9 cellular contexts compared by ENCODE assay signal in the genomic region with DNA sequence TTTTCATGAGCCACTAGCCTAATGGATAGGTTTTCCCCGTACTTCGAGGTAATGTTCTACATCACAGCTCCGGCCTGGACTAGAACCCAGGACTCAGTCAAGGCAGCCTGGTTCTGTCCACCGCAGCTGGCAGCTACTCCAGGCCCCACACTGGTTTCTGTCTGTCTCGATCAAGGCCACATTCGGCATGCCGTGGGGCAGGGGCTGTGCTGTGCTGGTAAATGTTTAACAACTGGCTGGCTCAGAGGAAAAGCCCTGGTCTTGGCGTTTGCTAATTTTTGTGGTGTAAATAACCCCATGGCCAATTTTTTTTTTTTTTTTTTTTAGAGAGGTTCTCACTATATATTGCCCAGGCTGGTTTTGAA. TPM values are rescaled to one million over a fixed set of nuclear protein-coding genes. Genes with fewer than 3 reads are reported as not detected.
DNase-seq lines count a peak whose midpoint lies in the region; ATAC-seq and TF ChIP-seq lines count a peak whose summit lies in the region.
"Had no signal": no experiment of that assay in that cellular context is flagged by ENCODE, and none has a peak within 500 bp of the region (broad histone marks: within the 10 kb centered on the region; RNA-seq: fewer than 3 reads in every experiment).

No MANE protein-coding gene starts in this region.

- H3K9me3 ChIP-seq in HEK293 (ENCODE audit: control insufficient read depth, insufficient read depth, low read depth, low read length) (no peaks in the 10 kb centered on the region), neural cell (ENCODE audit: low read length) (no peaks in the 10 kb centered on the region)
- no peaks in the 10 kb centered on the region for H3K9me3 ChIP-seq in CD8-positive, alpha-beta memory T cell (ENCODE audit: low read length)

- H3K27me3 Mint-ChIP-seq in CD8-positive, alpha-beta memory T cell, result peaks cover 2 to 10% of the 10 kb centered on the region in 2 donors

- no peak for TF ChIP-seq EP300 in neural cell (conservative IDR thresholded peaks at IDR 0.05; ENCODE audit: poor library complexity, severe bottlenecking)

- no peaks in the 10 kb centered on the region for H3K4me1 ChIP-seq in HEK293 (ENCODE audit: control insufficient read depth, insufficient read depth, low read length)
- H3K4me1 ChIP-seq in CD8-positive, alpha-beta memory T cell (ENCODE audit: insufficient read depth, low read length), result peaks cover 13% of the 10 kb centered on the region

- no peak overlapping the region for H3K27ac ChIP-seq in HEK293 (ENCODE audit: extremely low read depth, low read depth, low read length)
- no peak overlapping the region for H3K27ac ChIP-seq in coronary artery
- H3K27ac ChIP-seq in neural cell (ENCODE audit: low read length), result no peak overlapping the region
- no peak overlapping the region for H3K27ac ChIP-seq in CD8-positive, alpha-beta memory T cell (ENCODE audit: low read depth, low read length)

- H3K9ac ChIP-seq in neural cell (ENCODE audit: low read length), result no peak overlapping the region

- peaks cover 0 to 1% (median 0%) of the 10 kb centered on the region in 3 donors for H3K36me3 Mint-ChIP-seq in CD8-positive, alpha-beta memory T cell

- DNase-seq in coronary artery (ENCODE audit: low spot score), result peak; percentile 40
- DNase-seq in Kasumi-1 (lab: John Stamatoyannopoulos, UW), result no peak
- no peak for DNase-seq in CD8-positive, alpha-beta memory T cell
- no peak for DNase-seq in HEK293T (ENCODE audit: extremely low spot score)

- CTCF ChIA-PET in HEK293 (lab: Yijun Ruan, JAX), result no interaction called here
- CTCF ChIA-PET in CD8-positive, alpha-beta memory T cell (lab: Charles Lee), result no interaction called here
- CTCF ChIA-PET in HEK293T (lab: Yijun Ruan, JAX), result no interaction called here

- no peaks in the 10 kb centered on the region for H3F3A ChIP-seq in neural cell (ENCODE audit: insufficient read depth, low read length, poor library complexity, severe bottlenecking)

- no peaks in the 10 kb centered on the region for H3K27me3 ChIP-seq in neural cell (ENCODE audit: insufficient read depth, low read depth, low read length)
- H3K27me3 ChIP-seq in CD8-positive, alpha-beta memory T cell (ENCODE audit: insufficient read depth, low read length, poor library complexity, severe bottlenecking), result no peaks in the 10 kb centered on the region

- H3K9me3 Mint-ChIP-seq in CD8-positive, alpha-beta memory T cell, result no peaks in the 10 kb centered on the region

- H4K20me1 ChIP-seq in neural cell (ENCODE audit: insufficient read depth), result no peaks in the 10 kb centered on the region

- no peaks in the 10 kb centered on the region for H3K79me2 ChIP-seq in neural cell (replicated peaks; ENCODE audit: insufficient read depth, low read length)

- H3K4me3 Mint-ChIP-seq in CD8-positive, alpha-beta memory T cell, result no peak overlapping the region

- POLR2A ChIA-PET in HEK293 (lab: Yijun Ruan, JAX), result no interaction called here
- POLR2A ChIA-PET in CD8-positive, alpha-beta memory T cell (lab: Charles Lee), result no interaction called here
- POLR2A ChIA-PET in HEK293T (lab: Yijun Ruan, JAX), result no interaction called here

- H3K36me3 ChIP-seq in HEK293 (ENCODE audit: control insufficient read depth in 2 of 2, insufficient read depth in 1 of 2, low read length in 2 of 2) (no peaks in the 10 kb centered on the region), neural cell (ENCODE audit: insufficient read depth, low read length) (no peaks in the 10 kb centered on the region)
- H3K36me3 ChIP-seq in CD8-positive, alpha-beta memory T cell (ENCODE audit: insufficient read depth, low read length), result no peaks in the 10 kb centered on the region

- no peak overlapping the region for H3K27ac Mint-ChIP-seq in CD8-positive, alpha-beta memory T cell

- TF ChIP-seq RAD21 in neural cell (conservative IDR thresholded peaks at IDR 0.05), result no peak

- TF ChIP-seq CTCF in HEK293 (tag by site-specific recombination; IDR thresholded peaks at IDR 0.05) (no peak), coronary artery (IDR thresholded peaks at IDR 0.05) (no peak), neural cell (IDR thresholded peaks at IDR 0.05; ENCODE audit: poor library complexity, severe bottlenecking) (no peak)

- H3K4me1 Mint-ChIP-seq in CD8-positive, alpha-beta memory T cell, result peaks cover 14 to 16% (median 15%) of the 10 kb centered on the region in 3 donors

- ATAC-seq in HG02763 (IDR thresholded peaks at IDR 0.05; ENCODE audit: unreplicated experiment), result no peak

- H3K4me2 ChIP-seq in neural cell (ENCODE audit: low read length), result no peak overlapping the region

- H3K9me2 ChIP-seq in neural cell (ENCODE audit: insufficient read depth, low read length), result no peaks in the 10 kb centered on the region

- H3K4me3 ChIP-seq in HEK293 (ENCODE audit: low read depth, low read length) (no peak overlapping the region), coronary artery (no peak overlapping the region), neural cell (ENCODE audit: low read length) (peak overlapping the region; percentile 19)
- H3K4me3 ChIP-seq in CD8-positive, alpha-beta memory T cell (ENCODE audit: low read length), result no peak overlapping the region

- H2AFZ ChIP-seq in neural cell (ENCODE audit: low read depth, low read length), result no peak overlapping the region

TF ChIP-seq in HEK293, 187 proteins besides CTCF, POLR2A, EP300 and RAD21:
- TF ChIP-seq ZSCAN30 (tag by site-specific recombination; IDR thresholded peaks at IDR 0.05), result no peak
- TF ChIP-seq, protein P1, sequence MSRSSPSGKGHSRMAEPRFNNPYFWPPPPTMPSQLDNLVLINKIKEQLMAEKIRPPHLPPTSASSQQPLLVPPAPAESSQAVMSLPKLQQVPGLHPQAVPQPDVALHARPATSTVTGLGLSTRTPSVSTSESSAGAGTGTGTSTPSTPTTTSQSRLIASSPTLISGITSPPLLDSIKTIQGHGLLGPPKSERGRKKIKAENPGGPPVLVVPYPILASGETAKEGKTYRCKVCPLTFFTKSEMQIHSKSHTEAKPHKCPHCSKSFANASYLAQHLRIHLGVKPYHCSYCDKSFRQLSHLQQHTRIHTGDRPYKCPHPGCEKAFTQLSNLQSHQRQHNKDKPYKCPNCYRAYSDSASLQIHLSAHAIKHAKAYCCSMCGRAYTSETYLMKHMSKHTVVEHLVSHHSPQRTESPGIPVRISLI (tag by site-specific recombination; IDR thresholded peaks at IDR 0.05), result 0 out of 2 replicates have a peak, but pooled peaks have one; percentile 44

TF ChIP-seq in neural cell, 6 proteins besides CTCF, POLR2A, EP300 and RAD21:
- no peak for TF ChIP-seq POLR2AphosphoS5 (IDR thresholded peaks at IDR 0.05)
- TF ChIP-seq TAF1 (IDR thresholded peaks at IDR 0.05; ENCODE audit: low read depth), result no peak
- no peak for TF ChIP-seq MXI1 (conservative IDR thresholded peaks at IDR 0.05; ENCODE audit: poor library complexity, severe bottlenecking)
- no peak for TF ChIP-seq EZH2 (IDR thresholded peaks at IDR 0.05; ENCODE audit: borderline replicate concordance, insufficient read depth, low read length, poor library complexity, severe bottlenecking)

TF ChIP-seq in HEK293T, 16 proteins besides CTCF, POLR2A, EP300 and RAD21:
- TF ChIP-seq, protein P2, sequence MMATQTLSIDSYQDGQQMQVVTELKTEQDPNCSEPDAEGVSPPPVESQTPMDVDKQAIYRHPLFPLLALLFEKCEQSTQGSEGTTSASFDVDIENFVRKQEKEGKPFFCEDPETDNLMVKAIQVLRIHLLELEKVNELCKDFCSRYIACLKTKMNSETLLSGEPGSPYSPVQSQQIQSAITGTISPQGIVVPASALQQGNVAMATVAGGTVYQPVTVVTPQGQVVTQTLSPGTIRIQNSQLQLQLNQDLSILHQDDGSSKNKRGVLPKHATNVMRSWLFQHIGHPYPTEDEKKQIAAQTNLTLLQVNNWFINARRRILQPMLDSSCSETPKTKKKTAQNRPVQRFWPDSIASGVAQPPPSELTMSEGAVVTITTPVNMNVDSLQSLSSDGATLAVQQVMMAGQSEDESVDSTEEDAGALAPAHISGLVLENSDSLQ (IDR thresholded peaks at IDR 0.05), result no peak
- TF ChIP-seq CTBP1 (IDR thresholded peaks at IDR 0.05; ENCODE audit: borderline replicate concordance) (no peak), SUZ12 (IDR thresholded peaks at IDR 0.05) (no peak), BHLHE40 (IDR thresholded peaks at IDR 0.05; ENCODE audit: borderline replicate concordance) (no peak), ZNF384 (IDR thresholded peaks at IDR 0.05) (no peak), ELF4 (IDR thresholded peaks at IDR 0.05) (no peak), HDGF (IDR thresholded peaks at IDR 0.05; ENCODE audit: borderline replicate concordance) (no peak), LEF1 (IDR thresholded peaks at IDR 0.05; ENCODE audit: borderline replicate concordance) (no peak), NFRKB (IDR thresholded peaks at IDR 0.05) (no peak)
TF ChIP-seq in HEK293T: peak in this region for 0.

RNA-seq across cellular contexts. Expression of a gene that starts 0.4 kb away (rescaled TPM):
- polyA plus RNA-seq in neural cell, result 0.10 and 1.4 TPM in 2 replicates
- polyA minus RNA-seq in neural cell, result 0.49 and 0.69 TPM in 2 replicates
- not detected for total RNA-seq in CD8-positive, alpha-beta memory T cell
- polyA plus RNA-seq in CD8-positive, alpha-beta memory T cell, result not detected

RNA-seq across cellular contexts. Expression of a gene that starts 26.1 kb away (rescaled TPM):
- polyA plus RNA-seq in neural cell, result 0.62 and 0.86 TPM in 2 replicates
- polyA minus RNA-seq in neural cell, result 0.49 TPM in 1 of 2 replicates, not detected in the other
- not detected for total RNA-seq in CD8-positive, alpha-beta memory T cell
- not detected for polyA plus RNA-seq in CD8-positive, alpha-beta memory T cell
- total RNA-seq: H4, OCI-LY7 had no signal

RNA-seq across cellular contexts. Expression of a gene that starts 41.4 kb away (rescaled TPM):
- 56.4 and 57.9 TPM in 2 replicates for polyA plus RNA-seq in neural cell
- polyA minus RNA-seq in neural cell, result 37.6 and 49.4 TPM in 2 replicates
- 10 to 100 TPM; 50.2 to 53.0 TPM for total RNA-seq in CD8-positive, alpha-beta memory T cell
- polyA plus RNA-seq in CD8-positive, alpha-beta memory T cell, result 29.7 TPM
